In genomic region chr2:170742896-170743529, GRCh38 we compare ENCODE assay signal across 22 cellular contexts. TPM values are rescaled to one million over a fixed set of nuclear protein-coding genes. Genes with fewer than 3 reads are reported as not detected.
"Had no signal": no experiment of that assay in that cellular context is flagged by ENCODE, and none has a peak within 500 bp of the region (broad histone marks: within the 10 kb centered on the region; RNA-seq: fewer than 3 reads in every experiment).

No MANE protein-coding gene starts in this region.

- H3K4me1 ChIP-seq: body of pancreas, gastroesophageal sphincter, heart right ventricle had no signal

- FAIRE-seq: TTC549 had no signal

- H3K4me1 Mint-ChIP-seq: activated CD4-positive, alpha-beta T cell treated with anti-CD3 and anti-CD28 coated beads for 36 hours; nephron had no signal

- H3K27me3 ChIP-seq: body of pancreas had no signal

- H3K4me3 Mint-ChIP-seq: activated CD4-positive, alpha-beta T cell treated with anti-CD3 and anti-CD28 coated beads for 36 hours; activated naive CD8-positive, alpha-beta T cell; activated T-helper 1 cell treated with anti-CD3 and anti-CD28 coated beads, Interleukin-12 subunit alpha, Interleukin-12 subunit beta, Interleukin-2, Interleukin-4 antibody, amounts not matched to agents 30 ng/mL and 10 ng/mL and 1 ng/mL, durations not matched to agents 14 hours and 24 hours and 36 hours; nephron; stimulated activated naive CD8-positive, alpha-beta T cell treated with anti-CD3 and anti-CD28 coated beads, Interleukin-15, Interleukin-2, amounts not matched to agents 100 ng/mL and 50 ng/mL, for 24 hours; WTC11 had no signal

- H3K4me3 ChIP-seq: body of pancreas, dorsolateral prefrontal cortex, gastroesophageal sphincter, heart right ventricle, SK-N-MC had no signal

- DNase-seq: activated CD4-positive, alpha-beta T cell treated with anti-CD3 and anti-CD28 coated beads for 36 hours; activated CD4-positive, alpha-beta T cell treated with anti-CD3 and anti-CD28 coated beads, Interleukin-2, amount 50 U/mL, for 48 hours; activated T-cell treated with anti-CD3 and anti-CD28 coated beads for 4 hours; amniotic stem cell; body of pancreas; dorsolateral prefrontal cortex; heart right ventricle; left cardiac atrium; nucleus accumbens; stimulated activated CD4-positive, alpha-beta T cell treated with anti-CD3 and anti-CD28 coated beads, Interleukin-12 subunit alpha, Interleukin-12 subunit beta, amount 100 ng/mL, for 4 hours; stimulated activated CD4-positive, alpha-beta T cell treated with anti-CD3 and anti-CD28 coated beads, Interleukin-1b, Interleukin-23, amount 100 ng/mL, for 48 hours; trophoblast cell had no signal

- H3K27ac Mint-ChIP-seq: activated CD4-positive, alpha-beta T cell treated with anti-CD3 and anti-CD28 coated beads for 36 hours; activated naive CD8-positive, alpha-beta T cell; activated T-helper 1 cell treated with anti-CD3 and anti-CD28 coated beads, Interleukin-12 subunit alpha, Interleukin-12 subunit beta, Interleukin-2, Interleukin-4 antibody, amounts not matched to agents 30 ng/mL and 10 ng/mL and 1 ng/mL, durations not matched to agents 14 hours and 24 hours and 36 hours; nephron; stimulated activated naive CD8-positive, alpha-beta T cell treated with anti-CD3 and anti-CD28 coated beads, Interleukin-15, Interleukin-2, amounts not matched to agents 100 ng/mL and 50 ng/mL, for 24 hours; WTC11 had no signal

- H3K9me3 ChIP-seq: body of pancreas, gastroesophageal sphincter, heart right ventricle had no signal

- H3K9me3 Mint-ChIP-seq: activated T-helper 1 cell treated with anti-CD3 and anti-CD28 coated beads, Interleukin-12 subunit alpha, Interleukin-12 subunit beta, Interleukin-2, Interleukin-4 antibody, amounts not matched to agents 30 ng/mL and 10 ng/mL and 1 ng/mL, durations not matched to agents 14 hours and 24 hours and 36 hours; nephron; stimulated activated naive CD8-positive, alpha-beta T cell treated with anti-CD3 and anti-CD28 coated beads, Interleukin-15, Interleukin-2, amounts not matched to agents 100 ng/mL and 50 ng/mL, for 24 hours; WTC11 had no signal

- H3K27ac ChIP-seq: body of pancreas, dorsolateral prefrontal cortex, gastroesophageal sphincter, heart right ventricle, SK-N-MC had no signal

- ATAC-seq: activated CD4-positive, alpha-beta T cell treated with anti-CD3 and anti-CD28 coated beads for 36 hours; body of pancreas; gastroesophageal sphincter; heart right ventricle; left cardiac atrium; WTC11 had no signal

- H3K36me3 ChIP-seq: gastroesophageal sphincter, heart right ventricle had no signal

- H3K36me3 Mint-ChIP-seq: WTC11 had no signal

RNA-seq across cellular contexts. Expression of gene ERICH2, which starts 27.2 kb away (rescaled TPM):
- total RNA-seq: activated CD4-positive, alpha-beta T cell treated with anti-CD3 and anti-CD28 coated beads for 36 hours; activated T-helper 1 cell treated with anti-CD3 and anti-CD28 coated beads, Interleukin-12 subunit alpha, Interleukin-12 subunit beta, Interleukin-2, Interleukin-4 antibody, amounts not matched to agents 30 ng/mL and 10 ng/mL and 1 ng/mL, durations not matched to agents 14 hours and 24 hours and 36 hours; body of pancreas; gastroesophageal sphincter; T-helper 2 cell treated with Interferon-gamma antibody and Interleukin-4, amounts not matched to agents 100 ng/mL and 5 ng/mL, for 36 hours; temporal lobe had no signal

RNA-seq across cellular contexts. Expression of gene SP5, which starts 27.9 kb away (rescaled TPM):
- total RNA-seq: activated T-helper 1 cell treated with anti-CD3 and anti-CD28 coated beads, Interleukin-12 subunit alpha, Interleukin-12 subunit beta, Interleukin-2, Interleukin-4 antibody, amounts not matched to agents 30 ng/mL and 10 ng/mL and 1 ng/mL, durations not matched to agents 14 hours and 24 hours and 36 hours had no signal
